ENCODE assay signal across 31 cellular contexts in genomic region chr9:5514608-5515260, GRCh38. TPM values are rescaled to one million over a fixed set of nuclear protein-coding genes. Genes with fewer than 3 reads are reported as not detected.
"Had no signal": no experiment of that assay in that cellular context is flagged by ENCODE, and none has a peak within 500 bp of the region (broad histone marks: within the 10 kb centered on the region; RNA-seq: fewer than 3 reads in every experiment).

No MANE protein-coding gene starts in this region.

- H3K79me2 ChIP-seq: parathyroid adenoma had no signal

- H3K36me3 Mint-ChIP-seq: activated naive CD4-positive, alpha-beta T cell treated with anti-CD3 and anti-CD28 coated beads, Interleukin-2, amount 50 U/mL, for 24 hours; natural killer cell; neural progenitor cell; stimulated activated naive B cell treated with anti-CD40 and anti-IgM and Interleukin-4, amounts not matched to agents 10 μg/mL and 1 μg/mL and 100 μg/mL, for 72 hours had no signal

- H3K4me3 Mint-ChIP-seq: activated CD4-positive, alpha-beta T cell treated with anti-CD3 and anti-CD28 coated beads, Interleukin-2, amount 10 ng/mL, durations not matched to agents 7 days and 5 days; activated CD8-positive, alpha-beta T cell treated with anti-CD3 and anti-CD28 coated beads for 36 hours; activated naive CD4-positive, alpha-beta T cell treated with anti-CD3 and anti-CD28 coated beads, Interleukin-2, amount 50 U/mL, for 24 hours; activated naive CD8-positive, alpha-beta T cell treated with anti-CD3 and anti-CD28 coated beads, Interleukin-2, amount 50 U/mL, for 24 hours; activated T-cell treated with anti-CD3 and anti-CD28 coated beads, Interleukin-2, amount 50 U/mL, for 4 hours; activated T-helper 17 cell treated with anti-CD3 and anti-CD28 coated beads, Interleukin-2, amount 50 U/mL, for 72 hours; effector memory CD8-positive, alpha-beta T cell; natural killer cell; neural progenitor cell; stimulated activated naive B cell treated with anti-CD40 and anti-IgM and Interleukin-4, amounts not matched to agents 10 μg/mL and 1 μg/mL and 100 μg/mL, for 72 hours had no signal

- H3K27ac Mint-ChIP-seq: activated CD4-positive, alpha-beta T cell treated with anti-CD3 and anti-CD28 coated beads, Interleukin-2, amount 10 ng/mL, durations not matched to agents 7 days and 5 days; activated CD8-positive, alpha-beta T cell treated with anti-CD3 and anti-CD28 coated beads for 36 hours; activated naive CD4-positive, alpha-beta T cell treated with anti-CD3 and anti-CD28 coated beads, Interleukin-2, amount 50 U/mL, for 24 hours; activated naive CD8-positive, alpha-beta T cell treated with anti-CD3 and anti-CD28 coated beads, Interleukin-2, amount 50 U/mL, for 24 hours; activated T-helper 17 cell treated with anti-CD3 and anti-CD28 coated beads, Interleukin-2, amount 50 U/mL, for 72 hours; effector memory CD8-positive, alpha-beta T cell; natural killer cell; neural progenitor cell had no signal

- H3K4me3 ChIP-seq: body of pancreas, dorsolateral prefrontal cortex, gastroesophageal sphincter, neural progenitor cell, psoas muscle, sigmoid colon, smooth muscle cell, stomach, tibial artery had no signal

- H3K9me3 ChIP-seq: body of pancreas, gastroesophageal sphincter, psoas muscle, sigmoid colon, stomach, tibial artery had no signal

- ATAC-seq: activated CD8-positive, alpha-beta T cell treated with anti-CD3 and anti-CD28 coated beads for 36 hours; activated naive CD8-positive, alpha-beta T cell treated with anti-CD3 and anti-CD28 coated beads, Interleukin-2, amount 50 U/mL, for 24 hours; activated T-cell treated with anti-CD3 and anti-CD28 coated beads, Interleukin-2, amount 50 U/mL, for 4 hours; activated T-helper 17 cell treated with anti-CD3 and anti-CD28 coated beads, Interleukin-2, amount 50 U/mL, for 72 hours; body of pancreas; effector memory CD8-positive, alpha-beta T cell; gastroesophageal sphincter; left cardiac atrium; natural killer cell; psoas muscle; stimulated activated naive B cell treated with anti-CD40 and anti-IgM and Interleukin-4, amounts not matched to agents 10 μg/mL and 1 μg/mL and 100 μg/mL, for 72 hours had no signal

- H3K27me3 Mint-ChIP-seq: activated CD4-positive, alpha-beta T cell treated with anti-CD3 and anti-CD28 coated beads, Interleukin-2, amount 10 ng/mL, durations not matched to agents 7 days and 5 days; activated CD8-positive, alpha-beta T cell treated with anti-CD3 and anti-CD28 coated beads for 36 hours; activated naive CD4-positive, alpha-beta T cell treated with anti-CD3 and anti-CD28 coated beads, Interleukin-2, amount 50 U/mL, for 24 hours; activated T-helper 17 cell treated with anti-CD3 and anti-CD28 coated beads, Interleukin-2, amount 50 U/mL, for 72 hours; effector memory CD8-positive, alpha-beta T cell had no signal

- FAIRE-seq: colon, keratinocyte had no signal

- H3K36me3 ChIP-seq: gastroesophageal sphincter, neural progenitor cell, sigmoid colon, stomach, tibial artery had no signal

- H3K4me1 Mint-ChIP-seq: neural progenitor cell had no signal

- DNase-seq: activated CD4-positive, alpha-beta T cell treated with anti-CD3 and anti-CD28 coated beads, Interleukin-2, amount 10 ng/mL, durations not matched to agents 7 days and 5 days; activated CD4-positive, CD25-positive, alpha-beta regulatory T cell treated with anti-CD3 and anti-CD28 coated beads, Interleukin-2, amount 50 U/mL, for 72 hours; activated CD8-positive, alpha-beta T cell treated with anti-CD3 and anti-CD28 coated beads for 36 hours; activated gamma-delta T cell treated with Interleukin-2 at 50 U/mL for 16 hours; activated naive CD8-positive, alpha-beta T cell treated with anti-CD3 and anti-CD28 coated beads, Interleukin-2, amount 50 U/mL, for 24 hours; activated T-cell treated with anti-CD3 and anti-CD28 coated beads, Interleukin-2, amount 50 U/mL, for 4 hours; body of pancreas; dorsolateral prefrontal cortex; effector memory CD8-positive, alpha-beta T cell; erythroblast; head of caudate nucleus; hippocampal formation; left cardiac atrium; natural killer cell; occipital lobe; psoas muscle; sigmoid colon; stimulated activated CD4-positive, alpha-beta T cell treated with anti-CD3 and anti-CD28 coated beads, Interleukin-1b, Interleukin-23, amount 100 ng/mL, for 48 hours; stimulated activated naive B cell treated with anti-CD40 and anti-IgM and Interleukin-4, amounts not matched to agents 10 μg/mL and 1 μg/mL and 100 μg/mL, for 72 hours; stomach; T-helper 2 cell; tibial artery had no signal

- H3K27ac ChIP-seq: body of pancreas, dorsolateral prefrontal cortex, gastroesophageal sphincter, neural progenitor cell, parathyroid adenoma, sigmoid colon, stomach, tibial artery had no signal

- H3K4me1 ChIP-seq: body of pancreas, parathyroid adenoma had no signal

- H3K9ac ChIP-seq: neural progenitor cell, parathyroid adenoma had no signal

- H2AFZ ChIP-seq: neural progenitor cell, parathyroid adenoma had no signal

- H3K4me2 ChIP-seq: neural progenitor cell had no signal

- H3K27me3 ChIP-seq: body of pancreas, dorsolateral prefrontal cortex, gastroesophageal sphincter, neural progenitor cell, sigmoid colon, stomach, tibial artery had no signal

- H3K9me3 Mint-ChIP-seq: activated CD8-positive, alpha-beta T cell treated with anti-CD3 and anti-CD28 coated beads for 36 hours; activated naive CD4-positive, alpha-beta T cell treated with anti-CD3 and anti-CD28 coated beads, Interleukin-2, amount 50 U/mL, for 24 hours; activated T-cell treated with anti-CD3 and anti-CD28 coated beads, Interleukin-2, amount 50 U/mL, for 4 hours; effector memory CD8-positive, alpha-beta T cell; natural killer cell; neural progenitor cell had no signal

RNA-seq across cellular contexts. Expression of gene PDCD1LG2, which starts 4.4 kb away (rescaled TPM):
- total RNA-seq: mononuclear cell had no signal
